12 cellular contexts compared by ENCODE assay signal in the genomic region with DNA sequence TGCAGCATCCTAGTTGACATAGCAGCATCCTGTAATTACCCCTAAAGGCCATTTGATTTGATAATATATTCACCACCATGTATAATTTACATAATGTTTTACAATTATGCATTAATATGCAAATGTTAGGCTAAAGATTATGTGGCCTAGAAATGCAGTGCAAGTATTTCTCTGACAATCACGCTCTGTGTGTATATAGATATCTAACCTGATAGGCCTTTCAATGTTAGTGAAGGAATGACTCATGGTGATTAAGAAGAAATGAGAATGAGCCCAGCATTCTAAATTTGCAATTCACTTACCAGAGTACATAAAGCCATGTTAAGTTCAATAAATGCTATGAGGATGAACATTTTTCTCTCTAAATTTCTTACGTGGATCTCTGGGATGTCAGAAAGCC.
"Had no signal": no experiment of that assay in that cellular context is flagged by ENCODE, and none has a peak within 500 bp of the region (broad histone marks: within the 10 kb centered on the region; RNA-seq: fewer than 3 reads in every experiment).

No MANE protein-coding gene starts in this region.

- H3K4me1 ChIP-seq: body of pancreas had no signal

- H3K4me3 Mint-ChIP-seq: activated CD8-positive, alpha-beta T cell treated with anti-CD3 and anti-CD28 coated beads, Interleukin-2, amount 10 ng/mL, durations not matched to agents 7 days and 5 days; activated naive CD4-positive, alpha-beta T cell treated with anti-CD3 and anti-CD28 coated beads for 36 hours; central memory CD8-positive, alpha-beta T cell; nephron progenitor cell; T-cell had no signal

- H3K27me3 Mint-ChIP-seq: central memory CD8-positive, alpha-beta T cell; T-cell had no signal

- H3K9me3 ChIP-seq: body of pancreas had no signal

- H3K9me3 Mint-ChIP-seq: activated naive CD4-positive, alpha-beta T cell treated with anti-CD3 and anti-CD28 coated beads for 36 hours; activated T-helper 2 cell treated with anti-CD3 and anti-CD28 coated beads, Interferon-gamma antibody, Interleukin-2, Interleukin-4, amounts not matched to agents 10 μg/mL and 5 μg/mL and 100 μg/mL, durations not matched to agents 14 hours and 24 hours and 36 hours; T-cell had no signal

- ATAC-seq: activated CD8-positive, alpha-beta T cell treated with anti-CD3 and anti-CD28 coated beads, Interleukin-2, amount 10 ng/mL, durations not matched to agents 7 days and 5 days; body of pancreas; T-cell had no signal

- DNase-seq: activated CD8-positive, alpha-beta memory T cell treated with anti-CD3 and anti-CD28 coated beads, Interleukin-2, amount 50 U/mL, for 48 hours; activated CD8-positive, alpha-beta T cell treated with anti-CD3 and anti-CD28 coated beads, Interleukin-2, amount 10 ng/mL, durations not matched to agents 7 days and 5 days; activated naive CD4-positive, alpha-beta T cell treated with anti-CD3 and anti-CD28 coated beads for 36 hours; body of pancreas; head of caudate nucleus; nephron progenitor cell; stimulated activated CD4-positive, alpha-beta T cell treated with anti-CD3 and anti-CD28 coated beads, Interleukin-12 subunit alpha, Interleukin-12 subunit beta, amount 100 ng/mL, for 4 hours; stimulated activated CD4-positive, alpha-beta T cell treated with anti-CD3 and anti-CD28 coated beads, Interleukin-2, amount 100 ng/mL, for 24 hours; T-cell had no signal

- H3K4me3 ChIP-seq: body of pancreas, coronary artery had no signal

- H3K27ac Mint-ChIP-seq: activated CD8-positive, alpha-beta T cell treated with anti-CD3 and anti-CD28 coated beads, Interleukin-2, amount 10 ng/mL, durations not matched to agents 7 days and 5 days; activated naive CD4-positive, alpha-beta T cell treated with anti-CD3 and anti-CD28 coated beads for 36 hours; activated T-helper 2 cell treated with anti-CD3 and anti-CD28 coated beads, Interferon-gamma antibody, Interleukin-2, Interleukin-4, amounts not matched to agents 10 μg/mL and 5 μg/mL and 100 μg/mL, durations not matched to agents 14 hours and 24 hours and 36 hours; T-cell had no signal

- H3K27me3 ChIP-seq: body of pancreas had no signal

- H3K27ac ChIP-seq: body of pancreas, coronary artery had no signal
